In the genomic region with DNA sequence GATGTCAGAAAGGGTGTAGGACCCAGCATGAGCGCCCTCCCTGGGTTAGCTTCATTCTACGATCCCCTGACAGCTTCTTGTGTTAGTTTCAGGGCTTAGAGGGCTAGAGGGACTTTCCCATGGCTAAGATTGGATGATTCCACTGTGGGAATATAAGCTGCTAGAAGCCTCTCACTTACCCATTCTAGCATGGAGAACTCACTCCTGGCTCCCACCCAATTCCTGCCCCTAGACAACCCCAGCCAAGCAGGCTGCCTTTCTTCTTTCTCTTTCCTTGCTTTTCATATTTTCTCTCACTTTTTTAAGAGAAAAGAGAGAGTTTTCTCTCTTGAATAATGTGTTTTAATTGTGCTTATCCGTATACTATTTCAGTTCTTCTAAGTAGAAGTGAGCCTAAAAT, we compare ENCODE assay signal across 34 cellular contexts.
"Had no signal": no experiment of that assay in that cellular context is flagged by ENCODE, and none has a peak within 500 bp of the region (broad histone marks: within the 10 kb centered on the region; RNA-seq: fewer than 3 reads in every experiment).

No MANE protein-coding gene starts in this region.

- H3K9me3 ChIP-seq: MG63 had no signal

- DNase-seq: Karpas-422, Kasumi-1, MG63, MM.1S, MV-4-11, NCI-H1048, NCI-H1092, NCI-H1092 treated with DMSO at 0.1 percent for 48 hours, NCI-H1105, NCI-H1105 treated with DMSO at 0.1 percent for 48 hours, NCI-H1417, NCI-H1417 treated with DMSO at 0.1 percent for 48 hours, NCI-H1436, NCI-H1436 treated with DMSO at 0.1 percent for 48 hours, NCI-H146, NCI-H1694, NCI-H1694 treated with DMSO at 0.1 percent for 48 hours, NCI-H187, NCI-H187 treated with DMSO at 0.1 percent for 48 hours, NCI-H1930, NCI-H2029, NCI-H2029 treated with DMSO at 0.1 percent for 48 hours, NCI-H2081, NCI-H2081 treated with DMSO at 0.1 percent for 48 hours, NCI-H2107, NCI-H2171, NCI-H2171 treated with DMSO at 0.1 percent for 48 hours, NCI-H2227 treated with DMSO at 0.1 percent for 48 hours, NCI-H226, NCI-H345, NCI-H446, NCI-H446 treated with DMSO at 0.1 percent for 48 hours, NCI-H510A, NCI-H510A treated with DMSO at 0.1 percent for 48 hours had no signal

- H3K27me3 ChIP-seq: MG63 had no signal

- H3K4me3 ChIP-seq: MG63 had no signal

- H3K36me3 ChIP-seq: MG63 had no signal
